In genomic region chr16:17590711-17591654, GRCh38 we compare ENCODE assay signal across 1 cellular context.
TF ChIP-seq lines count a peak whose summit lies in the region.

No MANE protein-coding gene starts in this region.

TF ChIP-seq in K562, 482 proteins besides CTCF, POLR2A, EP300 and RAD21 (continued from another document and continues in another):
- TF ChIP-seq, protein P1, sequence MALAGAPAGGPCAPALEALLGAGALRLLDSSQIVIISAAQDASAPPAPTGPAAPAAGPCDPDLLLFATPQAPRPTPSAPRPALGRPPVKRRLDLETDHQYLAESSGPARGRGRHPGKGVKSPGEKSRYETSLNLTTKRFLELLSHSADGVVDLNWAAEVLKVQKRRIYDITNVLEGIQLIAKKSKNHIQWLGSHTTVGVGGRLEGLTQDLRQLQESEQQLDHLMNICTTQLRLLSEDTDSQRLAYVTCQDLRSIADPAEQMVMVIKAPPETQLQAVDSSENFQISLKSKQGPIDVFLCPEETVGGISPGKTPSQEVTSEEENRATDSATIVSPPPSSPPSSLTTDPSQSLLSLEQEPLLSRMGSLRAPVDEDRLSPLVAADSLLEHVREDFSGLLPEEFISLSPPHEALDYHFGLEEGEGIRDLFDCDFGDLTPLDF (CRISPR knock-in tag; IDR thresholded peaks at IDR 0.05) = no peak
- TF ChIP-seq SP2 (IDR thresholded peaks at IDR 0.05; ENCODE audit: extremely low read depth, low read depth, low read length, poor library complexity, severe bottlenecking) (no peak), TRIM28 (IDR thresholded peaks at IDR 0.05) (no peak), ZNF197 (CRISPR knock-in tag; IDR thresholded peaks at IDR 0.05; ENCODE audit: low read depth) (peak; percentile 94), ESRRB (CRISPR knock-in tag; IDR thresholded peaks at IDR 0.05; ENCODE audit: borderline replicate concordance) (peak; percentile 80; the same call in 1 of the 2 replicates), LCOR (CRISPR knock-in tag; IDR thresholded peaks at IDR 0.05) (no peak), HNRNPL (IDR thresholded peaks at IDR 0.05; ENCODE audit: low read depth, low read length) (no peak), ZFP1 (CRISPR knock-in tag; IDR thresholded peaks at IDR 0.05) (peak; percentile 91), MAFG (tag; conservative IDR thresholded peaks at IDR 0.05) (no peak), BRD4 (IDR thresholded peaks at IDR 0.05) (no peak), KAT7 (CRISPR knock-in tag; IDR thresholded peaks at IDR 0.05; ENCODE audit: borderline replicate concordance) (no peak), SREBF1 (IDR thresholded peaks at IDR 0.05; ENCODE audit: borderline replicate concordance, low read depth, low read length) (no peak), KLF1 (tag; IDR thresholded peaks at IDR 0.05) (no peak; the same call in 1 of the 2 replicates), DNMT1 (IDR thresholded peaks at IDR 0.05) (no peak), ZNF146 (CRISPR knock-in tag; IDR thresholded peaks at IDR 0.05; ENCODE audit: unreplicated experiment) (no peak), TEAD1 (CRISPR knock-in tag; IDR thresholded peaks at IDR 0.05) (peak in 1 of 2 experiments; percentile 95; a peak in 2 of 4 replicates), CAMTA2 (CRISPR knock-in tag; conservative IDR thresholded peaks at IDR 0.05) (no peak), RBM17 (IDR thresholded peaks at IDR 0.05; ENCODE audit: borderline replicate concordance, low read depth, low read length) (no peak), PBX2 (CRISPR knock-in tag; IDR thresholded peaks at IDR 0.05; ENCODE audit: low read depth) (no peak), PBX2 (tag; conservative IDR thresholded peaks at IDR 0.05; ENCODE audit: low read depth) (0 out of 2 replicates have a peak, but pooled peaks have one; percentile 15), MAFF (IDR thresholded peaks at IDR 0.05; ENCODE audit: low read length) (no peak), TOE1 (IDR thresholded peaks at IDR 0.05; ENCODE audit: borderline replicate concordance) (no peak), TOE1 (CRISPR knock-in tag; IDR thresholded peaks at IDR 0.05; ENCODE audit: borderline replicate concordance, low read depth) (no peak), ZC3H4 (CRISPR knock-in tag; IDR thresholded peaks at IDR 0.05; ENCODE audit: borderline replicate concordance) (no peak), AFF1 (IDR thresholded peaks at IDR 0.05; ENCODE audit: low read depth in 1 of 2, partially characterized antibody in 2 of 2) (no peak), CBFA2T3 (IDR thresholded peaks at IDR 0.05) (no peak), MYNN (IDR thresholded peaks at IDR 0.05) (no peak), MYNN (CRISPR knock-in tag; IDR thresholded peaks at IDR 0.05) (no peak), MCM3 (IDR thresholded peaks at IDR 0.05) (no peak), KAT8 (IDR thresholded peaks at IDR 0.05; ENCODE audit: low read depth) (no peak), NCOR1 (IDR thresholded peaks at IDR 0.05) (no peak), MED1 (CRISPR knock-in tag; IDR thresholded peaks at IDR 0.05; ENCODE audit: borderline replicate concordance) (no peak), SIN3B (IDR thresholded peaks at IDR 0.05; ENCODE audit: low read depth) (no peak), ZNF57 (CRISPR knock-in tag; IDR thresholded peaks at IDR 0.05) (0 out of 2 replicates have a peak, but pooled peaks have one; percentile 64), MEF2A (IDR thresholded peaks at IDR 0.05; ENCODE audit: control insufficient read depth, low read depth, low read length) (no peak), CEBPG (CRISPR knock-in tag; IDR thresholded peaks at IDR 0.05) (no peak), CEBPG (tag; conservative IDR thresholded peaks at IDR 0.05 in 1 of 2, IDR thresholded peaks at IDR 0.05 in 1 of 2) (peak in 1 of 2 experiments; percentile 21; a peak in 1 of 4 replicates), ZFP30 (CRISPR knock-in tag; IDR thresholded peaks at IDR 0.05; ENCODE audit: borderline replicate concordance) (no peak), SIX5 (IDR thresholded peaks at IDR 0.05; ENCODE audit: borderline replicate concordance in 1 of 2, insufficient read depth in 1 of 2, low read depth in 1 of 2, low read length in 2 of 2) (no peak), SNRNP70 (optimal IDR thresholded peaks at IDR 0.05; ENCODE audit: low read depth, low read length) (no peak), POLR2B (IDR thresholded peaks at IDR 0.05; ENCODE audit: low read depth, partially characterized antibody) (no peak), CHD2 (IDR thresholded peaks at IDR 0.05; ENCODE audit: low read depth, low read length) (no peak), FIP1L1 (IDR thresholded peaks at IDR 0.05; ENCODE audit: low read depth, low read length, poor library complexity, severe bottlenecking) (no peak), ZNF589 (CRISPR knock-in tag; IDR thresholded peaks at IDR 0.05; ENCODE audit: low read depth) (peak; percentile 99), MTF1 (CRISPR knock-in tag; IDR thresholded peaks at IDR 0.05; ENCODE audit: borderline replicate concordance) (no peak), TARDBP (IDR thresholded peaks at IDR 0.05) (no peak), KHSRP (IDR thresholded peaks at IDR 0.05) (no peak), PURB (CRISPR knock-in tag; IDR thresholded peaks at IDR 0.05; ENCODE audit: low read depth) (no peak), PHB2 (IDR thresholded peaks at IDR 0.05; ENCODE audit: low read depth) (no peak), ZNF12 (CRISPR knock-in tag; IDR thresholded peaks at IDR 0.05) (no peak), ZNF253 (CRISPR knock-in tag; conservative IDR thresholded peaks at IDR 0.05) (peak; percentile 63; the same call in 1 of the 2 replicates), ZNF449 (CRISPR knock-in tag; IDR thresholded peaks at IDR 0.05) (peak; percentile 94), POLR3A (IDR thresholded peaks at IDR 0.05; ENCODE audit: borderline replicate concordance, extremely low read depth, insufficient read depth, insufficient read length) (no peak), FOXK2 (conservative IDR thresholded peaks at IDR 0.05 in 1 of 2, IDR thresholded peaks at IDR 0.05 in 1 of 2; ENCODE audit: low read depth in 2 of 2) (no peak), TAF15 (IDR thresholded peaks at IDR 0.05; ENCODE audit: low read depth, low read length) (no peak), ZNF445 (CRISPR knock-in tag; IDR thresholded peaks at IDR 0.05; ENCODE audit: low read depth) (peak; percentile 87), ZNF398 (CRISPR knock-in tag; IDR thresholded peaks at IDR 0.05) (no peak), HNRNPUL1 (IDR thresholded peaks at IDR 0.05; ENCODE audit: low read length) (no peak), GATAD2B (IDR thresholded peaks at IDR 0.05; ENCODE audit: borderline replicate concordance) (no peak), COPS2 (conservative IDR thresholded peaks at IDR 0.05) (no peak), USF2 (CRISPR knock-in tag; IDR thresholded peaks at IDR 0.05) (no peak), THRAP3 (IDR thresholded peaks at IDR 0.05; ENCODE audit: borderline replicate concordance) (no peak), RBBP5 (IDR thresholded peaks at IDR 0.05; ENCODE audit: borderline replicate concordance, insufficient read depth, low read length, poor library complexity, severe bottlenecking) (no peak), CREB3 (tag; conservative IDR thresholded peaks at IDR 0.05; ENCODE audit: low read depth) (peak; percentile 99), EWSR1 (IDR thresholded peaks at IDR 0.05; ENCODE audit: borderline replicate concordance, low read depth, partially characterized antibody) (no peak)
- TF ChIP-seq, protein P2, sequence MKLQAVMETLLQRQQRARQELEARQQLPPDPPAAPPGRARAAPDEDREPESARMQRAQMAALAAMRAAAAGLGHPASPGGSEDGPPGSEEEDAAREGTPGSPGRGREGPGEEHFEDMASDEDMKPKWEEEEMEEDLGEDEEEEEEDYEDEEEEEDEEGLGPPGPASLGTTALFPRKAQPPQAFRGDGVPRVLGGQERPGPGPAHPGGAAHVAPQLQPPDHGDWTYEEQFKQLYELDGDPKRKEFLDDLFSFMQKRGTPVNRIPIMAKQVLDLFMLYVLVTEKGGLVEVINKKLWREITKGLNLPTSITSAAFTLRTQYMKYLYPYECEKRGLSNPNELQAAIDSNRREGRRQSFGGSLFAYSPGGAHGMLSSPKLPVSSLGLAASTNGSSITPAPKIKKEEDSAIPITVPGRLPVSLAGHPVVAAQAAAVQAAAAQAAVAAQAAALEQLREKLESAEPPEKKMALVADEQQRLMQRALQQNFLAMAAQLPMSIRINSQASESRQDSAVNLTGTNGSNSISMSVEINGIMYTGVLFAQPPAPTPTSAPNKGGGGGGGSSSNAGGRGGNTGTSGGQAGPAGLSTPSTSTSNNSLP (IDR thresholded peaks at IDR 0.05; ENCODE audit: borderline replicate concordance, low read depth, low read length) = no peak
